In genomic region chrX:41265615-41266014, GRCh38 we compare ENCODE assay signal across 8 cellular contexts.
A peak's percentile ranks its signal among the peaks of the same experiment; 100 is the strongest.
DNase-seq lines count a peak whose midpoint lies in the region; ATAC-seq and TF ChIP-seq lines count a peak whose summit lies in the region.

No MANE protein-coding gene starts in this region.

- H2BK120ac ChIP-seq in IMR-90 (ENCODE audit: low read depth, low read length): no peak overlapping the region

- TF ChIP-seq EP300 in gastroesophageal sphincter (IDR thresholded peaks at IDR 0.05): no peak

- no peak overlapping the region for H3K4ac ChIP-seq in IMR-90 (ENCODE audit: low read depth, low read length)

- H3K9me1 ChIP-seq in IMR-90 (ENCODE audit: insufficient read depth, low read length): no peaks in the 10 kb centered on the region

- in situ Hi-C loops in IMR-90 (cut with MboI; ENCODE audit: low sequenced_read_pairs): no loop called here

- no peak overlapping the region for H3K23ac ChIP-seq in IMR-90 (ENCODE audit: low read depth, low read length)

- H3K4me3 ChIP-seq in IMR-90 (ENCODE audit: insufficient read depth, low read depth, low read length) (no peak overlapping the region), gastroesophageal sphincter (peak overlapping the region; percentile 27 to 32)

- no peak for TF ChIP-seq RAD21 in IMR-90 (IDR thresholded peaks at IDR 0.05; ENCODE audit: low read length)

- H4K20me1 ChIP-seq in IMR-90 (ENCODE audit: insufficient read depth, low read length): no peaks in the 10 kb centered on the region

- no peaks in the 10 kb centered on the region for H3K4me1 ChIP-seq in IMR-90 (ENCODE audit: control insufficient read depth, insufficient read depth, low read length)
- no peaks in the 10 kb centered on the region for H3K4me1 ChIP-seq in gastroesophageal sphincter

- H3K27ac ChIP-seq in IMR-90 (ENCODE audit: insufficient read depth, low read length) (no peak overlapping the region), gastroesophageal sphincter (peak overlapping the region in 3 of 4 donors; percentile 66 to 82 (median 66))

- H4K8ac ChIP-seq in IMR-90 (ENCODE audit: low read depth in 2 of 2, low read length in 2 of 2): no peak overlapping the region

- DNase-seq in IMR-90 (peak; percentile 69), GDM1 (lab: John Stamatoyannopoulos, UW) (no peak)
- peak; percentile 39 for DNase-seq in activated CD8-positive, alpha-beta memory T cell treated with anti-CD3 and anti-CD28 coated beads, Interleukin-2, amount 50 U/mL, for 4 hours
- peak; percentile 3 for DNase-seq in stimulated activated CD8-positive, alpha-beta memory T cell treated with anti-CD3 and anti-CD28 coated beads, Interleukin-15, amount 100 ng/mL, for 24 hours (ENCODE audit: low read depth)

- no peak overlapping the region for H3K14ac ChIP-seq in IMR-90 (replicated peaks; ENCODE audit: low read depth, low read length)

- no peak overlapping the region for H2AFZ ChIP-seq in IMR-90 (replicated peaks; ENCODE audit: low read length, poor library complexity)

- peak overlapping the region; percentile 17; the same call in 1 of the 2 replicates for H3K4me2 ChIP-seq in IMR-90 (ENCODE audit: low read depth, low read length)

- H4K91ac ChIP-seq in IMR-90 (ENCODE audit: insufficient read depth, low read depth, low read length): no peak overlapping the region

- intact Hi-C loops in IMR-90 (cut with micrococcal nuclease): no loop called here

- no peak overlapping the region for H2AK9ac ChIP-seq in IMR-90 (replicated peaks; ENCODE audit: low read depth, low read length, poor library complexity)

- H2BK5ac ChIP-seq in IMR-90 (ENCODE audit: low read depth, low read length, poor library complexity, severe bottlenecking): no peak overlapping the region

- dilution Hi-C loops in IMR-90 (cut with HindIII; ENCODE audit: low sequenced_read_pairs, unreplicated experiment): no loop called here

- 93% methylated on average over 2 of the region's 8 CpGs; no CpG with 5 or more reads in 1 of the 2 experiments for WGBS in IMR-90 (ENCODE audit: extremely low coverage in 2 of 2, insufficient read length in 1 of 2), 2 experiments
- WGBS in gastroesophageal sphincter (ENCODE audit: low coverage in 1 of 2), 2 donors: 28 to 37% methylated on average over 7 to 8 of the region's 8 CpGs

- peaks cover 4% of the 10 kb centered on the region for H3K9me3 ChIP-seq in IMR-90 (ENCODE audit: control insufficient read depth, insufficient read depth, low read length)
- no peaks in the 10 kb centered on the region for H3K9me3 ChIP-seq in gastroesophageal sphincter

- no peaks in the 10 kb centered on the region for H3K79me1 ChIP-seq in IMR-90 (ENCODE audit: low read depth in 1 of 2, low read length in 2 of 2)

- no peak overlapping the region for H2BK15ac ChIP-seq in IMR-90 (ENCODE audit: low read depth, low read length)

- H3K27me3 ChIP-seq in IMR-90 (ENCODE audit: control insufficient read depth, insufficient read depth, low read length): peaks cover 8% of the 10 kb centered on the region
- no peaks in the 10 kb centered on the region for H3K27me3 ChIP-seq in gastroesophageal sphincter

- CTCF ChIA-PET in IMR-90 (lab: Yijun Ruan, JAX): interaction anchor here (0.7 to 0.9 kb wide), 2 partner anchors 11 to 87 kb away, joined by 3 to 4 read pairs; no protein-coding TSS in a partner anchor

- H2BK20ac ChIP-seq in IMR-90 (ENCODE audit: low read depth, low read length): no peak overlapping the region

- POLR2A ChIA-PET in IMR-90 (lab: Charles Lee; ENCODE audit: unreplicated experiment): no interaction called here

- no TSS peak for BruUV-seq in IMR-90 (replicated peaks; lab: Mats Ljungman, UMichigan)

- H2AK5ac ChIP-seq in IMR-90 (ENCODE audit: low read depth, low read length): no peak overlapping the region

- H3K36me3 ChIP-seq in IMR-90 (ENCODE audit: control insufficient read depth, insufficient read depth, low read length) (no peaks in the 10 kb centered on the region), gastroesophageal sphincter (no peaks in the 10 kb centered on the region)

- TF ChIP-seq CTCF in IMR-90 (conservative IDR thresholded peaks at IDR 0.05; ENCODE audit: low read depth, low read length) (no peak), gastroesophageal sphincter (IDR thresholded peaks at IDR 0.05) (no peak)

- H3K18ac ChIP-seq in IMR-90 (ENCODE audit: low read depth, low read length): no peak overlapping the region

- no peak overlapping the region for H3K9ac ChIP-seq in IMR-90 (ENCODE audit: low read depth, low read length)

- no peak overlapping the region for H3K56ac ChIP-seq in IMR-90 (ENCODE audit: extremely low read depth, insufficient read depth, low read length)

- peak; percentile 80 for ATAC-seq in IMR-90 (ENCODE audit: low read depth)
- peak; percentile 79 for ATAC-seq in gastroesophageal sphincter
- ATAC-seq in GM21576 (IDR thresholded peaks at IDR 0.05; ENCODE audit: unreplicated experiment): no peak
- ATAC-seq in GM19455 (IDR thresholded peaks at IDR 0.05; ENCODE audit: unreplicated experiment): no peak
- ATAC-seq in HG03097 (IDR thresholded peaks at IDR 0.05; ENCODE audit: low FRiP score, unreplicated experiment): no peak

- H4K5ac ChIP-seq in IMR-90 (ENCODE audit: low read depth, low read length): no peak overlapping the region

- TF ChIP-seq POLR2A in IMR-90 (IDR thresholded peaks at IDR 0.05; ENCODE audit: low read depth, low read length) (no peak), gastroesophageal sphincter (IDR thresholded peaks at IDR 0.05) (no peak)

TF ChIP-seq in IMR-90, 13 proteins besides CTCF, POLR2A, EP300 and RAD21:
- no peak for TF ChIP-seq MXI1 (IDR thresholded peaks at IDR 0.05; ENCODE audit: borderline replicate concordance, low read depth, low read length)
- no peak for TF ChIP-seq USF2 (IDR thresholded peaks at IDR 0.05; ENCODE audit: low read depth, low read length)
- no peak for TF ChIP-seq MAFK (IDR thresholded peaks at IDR 0.05; ENCODE audit: low read depth, low read length)
- TF ChIP-seq FOS (IDR thresholded peaks at IDR 0.05; ENCODE audit: low read depth, low read length): no peak
- TF ChIP-seq RFX5 (IDR thresholded peaks at IDR 0.05; ENCODE audit: low read depth, low read length): no peak
- TF ChIP-seq ELK1 (IDR thresholded peaks at IDR 0.05; ENCODE audit: borderline replicate concordance, low read depth, low read length): no peak
- TF ChIP-seq CHD1 (IDR thresholded peaks at IDR 0.05; ENCODE audit: low read depth, low read length): no peak
- TF ChIP-seq CEBPB (IDR thresholded peaks at IDR 0.05; ENCODE audit: low read depth, low read length): no peak
- TF ChIP-seq RCOR1 (IDR thresholded peaks at IDR 0.05; ENCODE audit: insufficient replicate concordance, low read length): no peak
- TF ChIP-seq NFE2L2 (IDR thresholded peaks at IDR 0.05; ENCODE audit: low read depth, low read length): no peak
- TF ChIP-seq BHLHE40 (IDR thresholded peaks at IDR 0.05; ENCODE audit: low read depth, low read length): no peak

Comparison
In these comparisons a context has a peak if more than half of its experiments do, and no peak if none do; other contexts are left out.
1. ATAC-seq: peak in IMR-90 (single experiment) and gastroesophageal sphincter (single experiment); none in GM21576 (single experiment), GM19455 (single experiment) and HG03097 (single experiment).